8 cellular contexts compared by ENCODE assay signal in genomic region chr3:195208183-195208582, GRCh38.
DNase-seq lines count a peak whose midpoint lies in the region; ATAC-seq lines count a peak whose summit lies in the region.

No MANE protein-coding gene starts in this region.

- no peaks in the 10 kb centered on the region for H3K27me3 Mint-ChIP-seq in activated T-helper 2 cell treated with anti-CD3 and anti-CD28 coated beads, Interferon-gamma antibody, Interleukin-2, Interleukin-4, amounts not matched to agents 10 μg/mL and 5 μg/mL and 100 μg/mL, durations not matched to agents 14 hours and 24 hours and 36 hours (ENCODE audit: low read depth)

- DNase-seq in mucosa of gallbladder (ENCODE audit: low spot score) (peak; percentile 3), MV-4-11 (lab: John Stamatoyannopoulos, UW) (no peak), NCI-H1694 treated with DMSO at 0.1 percent for 48 hours (lab: John Stamatoyannopoulos, UW) (no peak), DMS53 (lab: John Stamatoyannopoulos, UW) (no peak)
- DNase-seq in activated T-helper 2 cell treated with anti-CD3 and anti-CD28 coated beads, Interferon-gamma antibody, Interleukin-2, Interleukin-4, amounts not matched to agents 10 μg/mL and 5 μg/mL and 100 μg/mL, durations not matched to agents 14 hours and 24 hours and 36 hours (ENCODE audit: low spot score): no peak

- no peaks in the 10 kb centered on the region for H3K36me3 Mint-ChIP-seq in activated T-helper 2 cell treated with anti-CD3 and anti-CD28 coated beads, Interferon-gamma antibody, Interleukin-2, Interleukin-4, amounts not matched to agents 10 μg/mL and 5 μg/mL and 100 μg/mL, durations not matched to agents 14 hours and 24 hours and 36 hours (ENCODE audit: low read depth)

- no peaks in the 10 kb centered on the region for H3K9me3 Mint-ChIP-seq in activated T-helper 2 cell treated with anti-CD3 and anti-CD28 coated beads, Interferon-gamma antibody, Interleukin-2, Interleukin-4, amounts not matched to agents 10 μg/mL and 5 μg/mL and 100 μg/mL, durations not matched to agents 14 hours and 24 hours and 36 hours

- ATAC-seq in GM18517 (IDR thresholded peaks at IDR 0.05; ENCODE audit: unreplicated experiment) (peak; percentile 90), GM21423 (IDR thresholded peaks at IDR 0.05; ENCODE audit: unreplicated experiment) (peak; percentile 84), HG03442 (IDR thresholded peaks at IDR 0.05; ENCODE audit: unreplicated experiment) (peak; percentile 87)

- no peak overlapping the region for H3K27ac Mint-ChIP-seq in activated T-helper 2 cell treated with anti-CD3 and anti-CD28 coated beads, Interferon-gamma antibody, Interleukin-2, Interleukin-4, amounts not matched to agents 10 μg/mL and 5 μg/mL and 100 μg/mL, durations not matched to agents 14 hours and 24 hours and 36 hours

- H3K4me3 Mint-ChIP-seq in activated T-helper 2 cell treated with anti-CD3 and anti-CD28 coated beads, Interferon-gamma antibody, Interleukin-2, Interleukin-4, amounts not matched to agents 10 μg/mL and 5 μg/mL and 100 μg/mL, durations not matched to agents 14 hours and 24 hours and 36 hours (ENCODE audit: low read depth): no peak overlapping the region

- peaks cover 8% of the 10 kb centered on the region for H3K4me1 Mint-ChIP-seq in activated T-helper 2 cell treated with anti-CD3 and anti-CD28 coated beads, Interferon-gamma antibody, Interleukin-2, Interleukin-4, amounts not matched to agents 10 μg/mL and 5 μg/mL and 100 μg/mL, durations not matched to agents 14 hours and 24 hours and 36 hours (ENCODE audit: low read depth)

- intact Hi-C loops in activated T-helper 2 cell treated with anti-CD3 and anti-CD28 coated beads, Interferon-gamma antibody, Interleukin-2, Interleukin-4, amounts not matched to agents 10 μg/mL and 5 μg/mL and 100 μg/mL, durations not matched to agents 14 hours and 24 hours and 36 hours (cut with micrococcal nuclease): no loop called here
